Comparison of ENCODE assay signal across 8 cellular contexts in genomic region chr22:41687901-41688364, GRCh38. TPM values are rescaled to one million over a fixed set of nuclear protein-coding genes. Genes with fewer than 3 reads are reported as not detected.
DNase-seq lines count a peak whose midpoint lies in the region; ATAC-seq and TF ChIP-seq lines count a peak whose summit lies in the region.

No MANE protein-coding gene starts in this region.

- H3K27me3 Mint-ChIP-seq in activated CD4-positive, alpha-beta T cell treated with anti-CD3 and anti-CD28 coated beads, Interleukin-2, amount 10 ng/mL, durations not matched to agents 7 days and 5 days, result no peaks in the 10 kb centered on the region

- peaks cover 37% of the 10 kb centered on the region for H3K4me1 Mint-ChIP-seq in activated CD4-positive, alpha-beta T cell treated with anti-CD3 and anti-CD28 coated beads, Interleukin-2, amount 10 ng/mL, durations not matched to agents 7 days and 5 days

- H3K4me3 ChIP-seq in MG63, result peak overlapping the region; percentile 98
- peak overlapping the region; percentile 66 to 95 (median 84) for H3K4me3 ChIP-seq in heart left ventricle
- peak overlapping the region; percentile 91 for H3K4me3 ChIP-seq in parathyroid adenoma (ENCODE audit: low read depth, low read length)

- TF ChIP-seq CTCF in heart left ventricle (IDR thresholded peaks at IDR 0.05), result no peak
- TF ChIP-seq CTCF in parathyroid adenoma (IDR thresholded peaks at IDR 0.05), result no peak

- peaks cover 5% of the 10 kb centered on the region for H3K36me3 Mint-ChIP-seq in activated CD4-positive, alpha-beta T cell treated with anti-CD3 and anti-CD28 coated beads, Interleukin-2, amount 10 ng/mL, durations not matched to agents 7 days and 5 days (ENCODE audit: low read depth)
- H3K36me3 Mint-ChIP-seq in activated naive CD4-positive, alpha-beta T cell treated with anti-CD3 and anti-CD28 coated beads, Interleukin-2, amount 50 U/mL, for 72 hours, result peaks cover 18 to 20% of the 10 kb centered on the region in 2 donors

- no peaks in the 10 kb centered on the region for H3K9me3 Mint-ChIP-seq in activated CD4-positive, alpha-beta T cell treated with anti-CD3 and anti-CD28 coated beads, Interleukin-2, amount 10 ng/mL, durations not matched to agents 7 days and 5 days
- H3K9me3 Mint-ChIP-seq in activated naive CD4-positive, alpha-beta T cell treated with anti-CD3 and anti-CD28 coated beads, Interleukin-2, amount 50 U/mL, for 72 hours, result no peaks in the 10 kb centered on the region

- H3K27ac ChIP-seq in heart left ventricle (peak overlapping the region; percentile 88 to 99 (median 94)), parathyroid adenoma (peak overlapping the region; percentile 97)

- H3K9ac ChIP-seq in parathyroid adenoma, result no peak overlapping the region

- TF ChIP-seq POLR2A in heart left ventricle (IDR thresholded peaks at IDR 0.05), result no peak

- POLR2A ChIA-PET in activated CD4-positive, alpha-beta T cell treated with anti-CD3 and anti-CD28 coated beads, Interleukin-2, amount 10 ng/mL, durations not matched to agents 7 days and 5 days (lab: Charles Lee), result interaction anchor here (0.5 to 1.2 kb wide), 3 partner anchors 9 to 485 kb away, joined by 3 to 4 read pairs (median 4); partner anchors contain the start of gene CCDC134

- H3K36me3 ChIP-seq in MG63, result peaks cover 18% of the 10 kb centered on the region
- no peaks in the 10 kb centered on the region for H3K36me3 ChIP-seq in heart left ventricle
- no peaks in the 10 kb centered on the region for H3K36me3 ChIP-seq in parathyroid adenoma (ENCODE audit: control insufficient read depth, insufficient read depth, low read length)

- CTCF ChIA-PET in activated CD4-positive, alpha-beta T cell treated with anti-CD3 and anti-CD28 coated beads, Interleukin-2, amount 10 ng/mL, durations not matched to agents 7 days and 5 days (lab: Charles Lee), result interaction anchor here (0.9 to 5.7 kb wide), 4 partner anchors 10 to 253 kb away, joined by 3 to 42 read pairs (median 6); partner anchors contain the start of gene MEI1

- WGBS in heart left ventricle, 4 donors, result 0 to 2% (median 1%) methylated on average over 16 to 20 of the region's 20 CpGs

- H2AFZ ChIP-seq in parathyroid adenoma, result peak overlapping the region; percentile 95

- H3K79me2 ChIP-seq in parathyroid adenoma, result peaks cover 5% of the 10 kb centered on the region

- peak; percentile 32 for DNase-seq in activated CD4-positive, alpha-beta T cell treated with anti-CD3 and anti-CD28 coated beads, Interleukin-2, amount 10 ng/mL, durations not matched to agents 7 days and 5 days
- DNase-seq in activated CD4-positive, alpha-beta T cell treated with anti-CD3 and anti-CD28 coated beads, Interleukin-2, amount 50 U/mL, for 1 hour, result no peak
- peak; percentile 23 for DNase-seq in MG63
- no peak for DNase-seq in activated naive CD4-positive, alpha-beta T cell treated with anti-CD3 and anti-CD28 coated beads, Interleukin-2, amount 50 U/mL, for 72 hours (ENCODE audit: low spot score in 2 of 2)
- DNase-seq in heart left ventricle, result peak in 1 of 5 donors; percentile 41
- DNase-seq in NCI-H2081 treated with DMSO at 0.1 percent for 48 hours (lab: John Stamatoyannopoulos, UW), result no peak
- DNase-seq in occipital lobe (lab: John Stamatoyannopoulos, UW), result no peak

- H3K9me3 ChIP-seq in MG63 (no peaks in the 10 kb centered on the region), heart left ventricle (no peaks in the 10 kb centered on the region), parathyroid adenoma (ENCODE audit: control insufficient read depth, low read length) (no peaks in the 10 kb centered on the region)

- peak overlapping the region; percentile 98 for H3K4me2 ChIP-seq in parathyroid adenoma (ENCODE audit: low read length)

- H3K27ac Mint-ChIP-seq in activated CD4-positive, alpha-beta T cell treated with anti-CD3 and anti-CD28 coated beads, Interleukin-2, amount 10 ng/mL, durations not matched to agents 7 days and 5 days, result peak overlapping the region; percentile 98
- peak overlapping the region; percentile 93 to 99 for H3K27ac Mint-ChIP-seq in activated naive CD4-positive, alpha-beta T cell treated with anti-CD3 and anti-CD28 coated beads, Interleukin-2, amount 50 U/mL, for 72 hours

- H3K27me3 ChIP-seq in MG63 (no peaks in the 10 kb centered on the region), heart left ventricle (no peaks in the 10 kb centered on the region), parathyroid adenoma (ENCODE audit: control insufficient read depth, insufficient read depth, low read length) (no peaks in the 10 kb centered on the region)

- peaks cover 0 to 26% (median 18%) of the 10 kb centered on the region in 12 donors for H3K4me1 ChIP-seq in heart left ventricle
- no peaks in the 10 kb centered on the region for H3K4me1 ChIP-seq in parathyroid adenoma

- H3K4me3 Mint-ChIP-seq in activated CD4-positive, alpha-beta T cell treated with anti-CD3 and anti-CD28 coated beads, Interleukin-2, amount 10 ng/mL, durations not matched to agents 7 days and 5 days, result peak overlapping the region; percentile 96

- peak; percentile 14 to 27 for ATAC-seq in activated naive CD4-positive, alpha-beta T cell treated with anti-CD3 and anti-CD28 coated beads, Interleukin-2, amount 50 U/mL, for 72 hours
- peak; percentile 21 to 50 (median 35) for ATAC-seq in heart left ventricle

- intact Hi-C loops in heart left ventricle (cut with DNase I), result loop anchor here in 2 of 10 donors (2.0 to 10.0 kb wide), 2 partner anchors 21 to 387 kb away; partner anchors contain the start of genes NAGA (in 1 of the 2), PHETA2 (in 1 of the 2) and SMDT1 (in 1 of the 2)

RNA-seq across cellular contexts. Expression of gene SNU13, which starts 0.7 kb away (rescaled TPM):
- 100 to 1,000 TPM; 171 to 178 TPM for total RNA-seq in activated CD4-positive, alpha-beta T cell treated with anti-CD3 and anti-CD28 coated beads, Interleukin-2, amount 10 ng/mL, durations not matched to agents 7 days and 5 days
- total RNA-seq in MG63 (2014; rRNA removed; shearing (Covaris generic); ENCODE audit: low replicate concordance), result 169 and 206 TPM in 2 replicates
- 100 to 1,000 TPM; 193 to 235 TPM for total RNA-seq in activated naive CD4-positive, alpha-beta T cell treated with anti-CD3 and anti-CD28 coated beads, Interleukin-2, amount 50 U/mL, for 72 hours
- 100 to 1,000 TPM; 168 to 233 (median 201) TPM for total RNA-seq in heart left ventricle
- polyA plus RNA-seq in heart left ventricle, result 100 to 1,000 TPM; 222 to 292 TPM
- total RNA-seq in occipital lobe, result 62.9 TPM

RNA-seq across cellular contexts. Expression of gene MEI1, which starts 11.4 kb away (rescaled TPM):
- total RNA-seq in activated CD4-positive, alpha-beta T cell treated with anti-CD3 and anti-CD28 coated beads, Interleukin-2, amount 10 ng/mL, durations not matched to agents 7 days and 5 days, result 10 to 100 TPM; 54.6 to 60.0 TPM
- not detected in 2 replicates for total RNA-seq in MG63 (2014; rRNA removed; shearing (Covaris generic); ENCODE audit: low replicate concordance)
- total RNA-seq in activated naive CD4-positive, alpha-beta T cell treated with anti-CD3 and anti-CD28 coated beads, Interleukin-2, amount 50 U/mL, for 72 hours, result 10 to 100 TPM; 28.3 to 36.9 TPM
- total RNA-seq in heart left ventricle (1 to 10 TPM in 3 of 9 donors, under 1 TPM in 2, not detected in 4; 0.40 to 2.3 (median 1.1) TPM), occipital lobe (0.16 TPM)
- under 1 TPM; 0.23 to 0.54 TPM for polyA plus RNA-seq in heart left ventricle

Comparison
In these comparisons a context has a peak if more than half of its experiments do, and no peak if none do; other contexts are left out.
1. DNase-seq: peak in activated CD4-positive, alpha-beta T cell treated with anti-CD3 and anti-CD28 coated beads, Interleukin-2, amount 10 ng/mL, durations not matched to agents 7 days and 5 days (single experiment) and MG63 (single experiment); none in activated CD4-positive, alpha-beta T cell treated with anti-CD3 and anti-CD28 coated beads, Interleukin-2, amount 50 U/mL, for 1 hour (single experiment), activated naive CD4-positive, alpha-beta T cell treated with anti-CD3 and anti-CD28 coated beads, Interleukin-2, amount 50 U/mL, for 72 hours (0 of 2), NCI-H2081 treated with DMSO at 0.1 percent for 48 hours (single experiment) and occipital lobe (single experiment).
2. RNA of gene MEI1, which starts 11.4 kb away (total RNA-seq): 54.6 to 60.0 TPM in activated CD4-positive, alpha-beta T cell treated with anti-CD3 and anti-CD28 coated beads, Interleukin-2, amount 10 ng/mL, durations not matched to agents 7 days and 5 days and 28.3 to 36.9 TPM in activated naive CD4-positive, alpha-beta T cell treated with anti-CD3 and anti-CD28 coated beads, Interleukin-2, amount 50 U/mL, for 72 hours; 0.40 to 2.3 TPM in heart left ventricle, 0.16 TPM in occipital lobe (single experiment) and not detected in MG63; every median in the first group is over 4 times any median in the second.
3. Peak in every context shown above with its lines, with median percentiles within 50 percentile points of each other: H3K4me3 ChIP-seq.